9 cellular contexts compared by ENCODE assay signal in genomic region chr12:13205809-13206559, GRCh38. TPM values are rescaled to one million over a fixed set of nuclear protein-coding genes. Genes with fewer than 3 reads are reported as not detected.
A peak's percentile ranks its signal among the peaks of the same experiment; 100 is the strongest.
DNase-seq lines count a peak whose midpoint lies in the region; ATAC-seq and TF ChIP-seq lines count a peak whose summit lies in the region.
"Had no signal": no experiment of that assay in that cellular context is flagged by ENCODE, and none has a peak within 500 bp of the region (broad histone marks: within the 10 kb centered on the region; RNA-seq: fewer than 3 reads in every experiment).

No MANE protein-coding gene starts in this region.

- peak overlapping the region; percentile 89 for H2AK9ac ChIP-seq in IMR-90 (replicated peaks; ENCODE audit: low read depth, low read length, poor library complexity)

- DNase-seq in ACHN (peak; percentile 85), IMR-90 (peak; percentile 99), adipocyte (ENCODE audit: low read depth) (peak; percentile 94), mesendoderm (peak; percentile 83), globus pallidus (ENCODE audit: low spot score) (no peak), colonic mucosa (no peak)
- DNase-seq: NCI-H446 had no signal

- H3K4me3 ChIP-seq in IMR-90 (ENCODE audit: insufficient read depth, low read depth, low read length): no peak overlapping the region
- peak overlapping the region; percentile 37 for H3K4me3 ChIP-seq in adipocyte (ENCODE audit: low read length)
- no peak overlapping the region for H3K4me3 ChIP-seq in mesendoderm (ENCODE audit: low read length)
- no peak overlapping the region for H3K4me3 ChIP-seq in colonic mucosa

- H3K79me1 ChIP-seq in IMR-90 (ENCODE audit: low read depth in 1 of 2, low read length in 2 of 2): peaks cover 28 to 87% of the 10 kb centered on the region in 2 experiments
- H3K79me1 ChIP-seq in mesendoderm (ENCODE audit: low read length): no peaks in the 10 kb centered on the region

- H3K27me3 ChIP-seq in IMR-90 (ENCODE audit: control insufficient read depth, insufficient read depth, low read length) (no peaks in the 10 kb centered on the region), adipocyte (replicated peaks; ENCODE audit: control insufficient read depth, insufficient read depth, low read length) (no peaks in the 10 kb centered on the region), mesendoderm (ENCODE audit: insufficient read depth, low read length, poor library complexity) (no peaks in the 10 kb centered on the region), colonic mucosa (no peaks in the 10 kb centered on the region)

- peak overlapping the region; percentile 99 for H2BK20ac ChIP-seq in IMR-90 (ENCODE audit: low read depth, low read length)

- H4K5ac ChIP-seq in IMR-90 (ENCODE audit: low read depth, low read length) (peak overlapping the region; percentile 99), mesendoderm (ENCODE audit: low read length) (no peak overlapping the region)

- H2AK5ac ChIP-seq in IMR-90 (ENCODE audit: low read depth, low read length): peak overlapping the region; percentile 99
- H2AK5ac ChIP-seq in mesendoderm (ENCODE audit: low read length): peak overlapping the region; percentile 78

- dilution Hi-C loops in IMR-90 (cut with HindIII; ENCODE audit: low sequenced_read_pairs, unreplicated experiment): no loop called here

- H3K27ac ChIP-seq in IMR-90 (ENCODE audit: insufficient read depth, low read length): peak overlapping the region; percentile 93
- no peak overlapping the region for H3K27ac ChIP-seq in mesendoderm (ENCODE audit: low read depth, low read length)
- H3K27ac ChIP-seq in colonic mucosa: no peak overlapping the region

- H3K9ac ChIP-seq in IMR-90 (ENCODE audit: low read depth, low read length) (peak overlapping the region; percentile 43), adipocyte (ENCODE audit: low read length) (peak overlapping the region; percentile 96), mesendoderm (ENCODE audit: low read length) (no peak overlapping the region), colonic mucosa (ENCODE audit: low read depth in 2 of 2, low read length in 2 of 2) (no peak overlapping the region)

- H3K9me1 ChIP-seq in IMR-90 (ENCODE audit: insufficient read depth, low read length): peaks cover 54% of the 10 kb centered on the region

- WGBS in IMR-90 (ENCODE audit: extremely low coverage in 2 of 2, insufficient read length in 1 of 2), 2 experiments: no CpG with 5 or more reads among the region's 3 CpGs
- no CpG with 5 or more reads among the region's 3 CpGs for WGBS in mesendoderm (ENCODE audit: extremely low coverage, insufficient coverage, low lambda C conversion rate)

- peak overlapping the region; percentile 48 for H2AFZ ChIP-seq in IMR-90 (replicated peaks; ENCODE audit: low read length, poor library complexity)

- peaks cover 14% of the 10 kb centered on the region; the same call in 1 of the 2 replicates for H4K20me1 ChIP-seq in IMR-90 (ENCODE audit: insufficient read depth, low read length)

- H3K4ac ChIP-seq in IMR-90 (ENCODE audit: low read depth, low read length): peak overlapping the region; percentile 97
- no peak overlapping the region for H3K4ac ChIP-seq in mesendoderm (ENCODE audit: low read depth, low read length)

- no peaks in the 10 kb centered on the region for H3K79me2 ChIP-seq in mesendoderm (ENCODE audit: control insufficient read depth, insufficient read depth, low read length)

- TF ChIP-seq POLR2A in IMR-90 (IDR thresholded peaks at IDR 0.05; ENCODE audit: low read depth, low read length): peak; percentile 73

- H4K8ac ChIP-seq in IMR-90 (ENCODE audit: low read depth in 2 of 2, low read length in 2 of 2) (peak overlapping the region; percentile 79 to 97), mesendoderm (ENCODE audit: low read depth, low read length) (no peak overlapping the region)

- TF ChIP-seq CTCF in IMR-90 (conservative IDR thresholded peaks at IDR 0.05; ENCODE audit: low read depth, low read length) (no peak), colonic mucosa (IDR thresholded peaks at IDR 0.05) (no peak)

- peak overlapping the region; percentile 98 for H2BK5ac ChIP-seq in IMR-90 (ENCODE audit: low read depth, low read length, poor library complexity, severe bottlenecking)
- no peak overlapping the region for H2BK5ac ChIP-seq in mesendoderm (ENCODE audit: low read length)

- POLR2A ChIA-PET in IMR-90 (lab: Charles Lee; ENCODE audit: unreplicated experiment): interaction anchor here (0.6 to 1.0 kb wide), 5 partner anchors 8 to 50 kb away, joined by 3 to 11 read pairs (median 3); partner anchors contain the start of gene EMP1

- peak overlapping the region; percentile 97 for H3K14ac ChIP-seq in IMR-90 (replicated peaks; ENCODE audit: low read depth, low read length)

- TSS peak; percentile 99 for BruUV-seq in IMR-90 (replicated peaks; lab: Mats Ljungman, UMichigan)

- peak overlapping the region; percentile 99 for H3K18ac ChIP-seq in IMR-90 (ENCODE audit: low read depth, low read length)
- peak overlapping the region; percentile 29 for H3K18ac ChIP-seq in mesendoderm (ENCODE audit: low read length)

- ATAC-seq in IMR-90 (ENCODE audit: low read depth): peak; percentile 82
- ATAC-seq in HG02981 (IDR thresholded peaks at IDR 0.05; ENCODE audit: unreplicated experiment): no peak
- ATAC-seq in GM19455 (IDR thresholded peaks at IDR 0.05; ENCODE audit: unreplicated experiment): no peak

- H3K23ac ChIP-seq in IMR-90 (ENCODE audit: low read depth, low read length) (peak overlapping the region; percentile 99), mesendoderm (ENCODE audit: low read length) (no peak overlapping the region)

- H3K36me3 ChIP-seq in IMR-90 (ENCODE audit: control insufficient read depth, insufficient read depth, low read length) (no peaks in the 10 kb centered on the region), adipocyte (ENCODE audit: control insufficient read depth, insufficient read depth, low read length, severe bottlenecking) (peaks cover 40% of the 10 kb centered on the region), mesendoderm (ENCODE audit: control insufficient read depth, insufficient read depth, low read length) (no peaks in the 10 kb centered on the region), colonic mucosa (no peaks in the 10 kb centered on the region)

- H3K9me3 ChIP-seq in IMR-90 (ENCODE audit: control insufficient read depth, insufficient read depth, low read length): no peaks in the 10 kb centered on the region
- no peaks in the 10 kb centered on the region for H3K9me3 ChIP-seq in adipocyte (ENCODE audit: control insufficient read depth, low read length)
- H3K9me3 ChIP-seq in colonic mucosa: no peaks in the 10 kb centered on the region

- H3K56ac ChIP-seq in IMR-90 (ENCODE audit: extremely low read depth, insufficient read depth, low read length) (peak overlapping the region; percentile 93), mesendoderm (ENCODE audit: low read length) (peak overlapping the region; percentile 25)

- peaks cover 46% of the 10 kb centered on the region for H3K4me1 ChIP-seq in IMR-90 (ENCODE audit: control insufficient read depth, insufficient read depth, low read length)
- H3K4me1 ChIP-seq in adipocyte (ENCODE audit: control insufficient read depth, insufficient read depth, low read length): peaks cover 98% of the 10 kb centered on the region
- H3K4me1 ChIP-seq in mesendoderm (ENCODE audit: control insufficient read depth, low read depth, low read length): peaks cover 10% of the 10 kb centered on the region
- H3K4me1 ChIP-seq in colonic mucosa: no peaks in the 10 kb centered on the region

- TF ChIP-seq RAD21 in IMR-90 (IDR thresholded peaks at IDR 0.05; ENCODE audit: low read length): no peak

- in situ Hi-C loops in ACHN (cut with HindIII; ENCODE audit: low pct_ligation_motif_present, low pct_unique_long_range_greater_than_20kb, low sequenced_read_pairs): loop anchor here (25.0 kb wide), 2 partner anchors 194 to 294 kb away; partner anchors contain the start of gene HEBP1
- in situ Hi-C loops in IMR-90 (cut with MboI; ENCODE audit: low sequenced_read_pairs): no loop called here

- peak overlapping the region; percentile 97 for H4K91ac ChIP-seq in IMR-90 (ENCODE audit: insufficient read depth, low read depth, low read length)

- CTCF ChIA-PET in IMR-90 (lab: Yijun Ruan, JAX): interaction anchor here (2.0 kb wide), 1 partner anchor 107 kb away, joined by 7 read pairs; no protein-coding TSS in a partner anchor

- peak overlapping the region; percentile 99 for H2BK120ac ChIP-seq in IMR-90 (ENCODE audit: low read depth, low read length)
- no peak overlapping the region for H2BK120ac ChIP-seq in mesendoderm (ENCODE audit: low read depth, low read length)

- intact Hi-C loops in IMR-90 (cut with micrococcal nuclease) (loop anchor here (1.0 to 10.0 kb wide), 2 partner anchors 9 to 421 kb away; partner anchors contain the start of gene APOLD1), colonic mucosa (cut with DNase I) (no loop called here)

- H3K4me2 ChIP-seq in IMR-90 (ENCODE audit: low read depth, low read length) (peak overlapping the region; percentile 80), mesendoderm (ENCODE audit: low read length) (no peak overlapping the region)

- H2BK15ac ChIP-seq in IMR-90 (ENCODE audit: low read depth, low read length): peak overlapping the region; percentile 96
- no peak overlapping the region for H2BK15ac ChIP-seq in mesendoderm (replicated peaks; ENCODE audit: low read depth)

TF ChIP-seq in IMR-90, 13 proteins besides CTCF, POLR2A, EP300 and RAD21 (continues in another document):
- TF ChIP-seq RCOR1 (IDR thresholded peaks at IDR 0.05; ENCODE audit: insufficient replicate concordance, low read length): no peak
- no peak for TF ChIP-seq USF2 (IDR thresholded peaks at IDR 0.05; ENCODE audit: low read depth, low read length)
- peak; percentile 50; the same call in 1 of the 2 replicates for TF ChIP-seq BHLHE40 (IDR thresholded peaks at IDR 0.05; ENCODE audit: low read depth, low read length)
- no peak for TF ChIP-seq RFX5 (IDR thresholded peaks at IDR 0.05; ENCODE audit: low read depth, low read length)
- TF ChIP-seq FOS (IDR thresholded peaks at IDR 0.05; ENCODE audit: low read depth, low read length): peak; percentile 71; the same call in 1 of the 2 replicates
- TF ChIP-seq CHD1 (IDR thresholded peaks at IDR 0.05; ENCODE audit: low read depth, low read length): no peak
- peak; percentile 79 for TF ChIP-seq MAZ (IDR thresholded peaks at IDR 0.05; ENCODE audit: borderline replicate concordance, low read depth, low read length)

RNA-seq across cellular contexts. Expression of gene EMP1, which starts 9.5 kb away (rescaled TPM):
- total RNA-seq in IMR-90 (2012; rRNA removed): 137 and 570 TPM in 2 replicates
- 106 and 201 TPM in 2 replicates for polyA plus RNA-seq in IMR-90 (2012; rRNA removed)
- polyA plus RNA-seq in IMR-90 (2012; cell fraction: cytosol; rRNA removed): 69.6 and 82.0 TPM in 2 replicates
- polyA plus RNA-seq in IMR-90 (2012; cell fraction: nucleus; rRNA removed; ENCODE audit: low replicate concordance): 81.8 and 230 TPM in 2 replicates
- polyA plus RNA-seq in mesendoderm (2013, experiment 1 of 2): 0.45 TPM
- 0.13 TPM for polyA plus RNA-seq in mesendoderm (2013, experiment 2 of 2)
- total RNA-seq in colonic mucosa: 100 to 1,000 TPM; 265 to 667 TPM

Comparison
In these comparisons a context has a peak if more than half of its experiments do, and no peak if none do; other contexts are left out.
1. DNase-seq: peak in ACHN (single experiment), IMR-90 (single experiment), adipocyte (single experiment) and mesendoderm (single experiment); none in globus pallidus (single experiment) and colonic mucosa (single experiment).
2. H3K9ac ChIP-seq: peak in IMR-90 (single experiment) and adipocyte (single experiment); none in mesendoderm (single experiment) and colonic mucosa (0 of 2).